ENCODE assay signal across 14 cellular contexts in the genomic region with DNA sequence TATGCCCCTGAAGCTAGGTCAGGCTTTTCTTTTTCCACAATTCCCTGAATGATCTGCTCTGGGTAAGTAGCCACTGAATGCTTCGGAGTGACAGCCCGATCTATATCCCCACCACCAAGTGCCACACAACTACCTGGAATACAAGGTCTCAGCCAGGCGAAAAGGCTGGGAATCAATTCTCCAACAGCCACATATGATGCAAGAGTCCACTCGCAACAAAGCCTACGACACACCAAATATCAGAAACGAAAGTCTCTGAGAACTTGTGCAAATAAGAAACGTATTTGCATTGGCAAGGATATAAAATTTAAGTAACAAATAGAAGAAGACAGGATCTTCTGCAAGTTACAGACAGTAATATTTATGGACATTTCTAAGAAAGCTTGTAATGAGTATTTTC. TPM values are rescaled to one million over a fixed set of nuclear protein-coding genes. Genes with fewer than 3 reads are reported as not detected.
DNase-seq lines count a peak whose midpoint lies in the region; ATAC-seq and TF ChIP-seq lines count a peak whose summit lies in the region.
"Had no signal": no experiment of that assay in that cellular context is flagged by ENCODE, and none has a peak within 500 bp of the region (broad histone marks: within the 10 kb centered on the region; RNA-seq: fewer than 3 reads in every experiment).

No MANE protein-coding gene starts in this region.

- H3K27me3 Mint-ChIP-seq in GM23338 (ENCODE audit: insufficient read depth, low read depth, poor library complexity) (peaks cover 17% of the 10 kb centered on the region), T-helper 17 cell (no peaks in the 10 kb centered on the region), osteocyte (ENCODE audit: unreplicated experiment) (no peaks in the 10 kb centered on the region)

- no peak overlapping the region for H2AFZ ChIP-seq in GM23338

- peaks cover 39% of the 10 kb centered on the region for H3K4me1 Mint-ChIP-seq in GM23338
- H3K4me1 Mint-ChIP-seq in T-helper 17 cell: peaks cover 67% of the 10 kb centered on the region
- peaks cover 82% of the 10 kb centered on the region for H3K4me1 Mint-ChIP-seq in osteocyte (ENCODE audit: unreplicated experiment)

- TF ChIP-seq CTCF in GM23338 (conservative IDR thresholded peaks at IDR 0.05; ENCODE audit: low read depth in 2 of 2) (no peak), osteocyte (IDR thresholded peaks at IDR 0.05) (no peak)

- H3K4me1 ChIP-seq in GM23338 (ENCODE audit: insufficient read depth): peaks cover 14% of the 10 kb centered on the region
- peaks cover 9 to 14% of the 10 kb centered on the region in 2 donors for H3K4me1 ChIP-seq in esophagus (ENCODE audit: control insufficient read depth in 2 of 2, insufficient read depth in 2 of 2, low read length in 1 of 2)
- H3K4me1 ChIP-seq in SJCRH30: no peaks in the 10 kb centered on the region

- 0 out of 2 replicates have a peak, but pooled peaks cover 6% of the 10 kb centered on the region for H3F3A ChIP-seq in GM23338 (replicated peaks; ENCODE audit: low read depth)

- no peaks in the 10 kb centered on the region for H3K9me3 ChIP-seq in T-helper 17 cell (ENCODE audit: control insufficient read depth, low read length, poor library complexity, severe bottlenecking)
- H3K9me3 ChIP-seq in esophagus (ENCODE audit: control insufficient read depth in 2 of 2, insufficient read depth in 1 of 2, low read depth in 1 of 2, low read length in 1 of 2): no peaks in the 10 kb centered on the region
- no peaks in the 10 kb centered on the region for H3K9me3 ChIP-seq in SJCRH30 (replicated peaks)
- H3K9me3 ChIP-seq: heart left ventricle, psoas muscle had no signal

- peaks cover 7% of the 10 kb centered on the region; the same call in 1 of the 2 replicates for H4K20me1 ChIP-seq in GM23338 (replicated peaks; ENCODE audit: insufficient read depth)

- H3K27ac ChIP-seq in GM23338 (ENCODE audit: low read depth): no peak overlapping the region
- peak overlapping the region; percentile 78 for H3K27ac ChIP-seq in esophagus (ENCODE audit: low read depth in 2 of 2, low read length in 1 of 2)
- H3K27ac ChIP-seq in SJCRH30: no peak overlapping the region
- H3K27ac ChIP-seq: psoas muscle had no signal

- H3K9me2 ChIP-seq in GM23338 (ENCODE audit: insufficient read depth): no peaks in the 10 kb centered on the region; the same call in 1 of the 2 replicates

- H3K4me2 ChIP-seq in GM23338: no peak overlapping the region

- ATAC-seq in GM23338 (no peak), T-helper 17 cell (no peak), HG03469 (IDR thresholded peaks at IDR 0.05; ENCODE audit: unreplicated experiment) (no peak)
- ATAC-seq: heart left ventricle, psoas muscle, Right ventricle myocardium inferior had no signal

- H3K9me3 Mint-ChIP-seq in GM23338 (no peaks in the 10 kb centered on the region; the same call in 2 of the 3 replicates), osteocyte (ENCODE audit: unreplicated experiment) (no peaks in the 10 kb centered on the region)

- H3K36me3 ChIP-seq in GM23338 (ENCODE audit: insufficient read depth) (no peaks in the 10 kb centered on the region; the same call in 1 of the 2 replicates), esophagus (ENCODE audit: control insufficient read depth in 2 of 2, insufficient read depth in 2 of 2, low read length in 1 of 2) (peaks cover 0 to 4% of the 10 kb centered on the region in 2 donors), SJCRH30 (peaks cover 11% of the 10 kb centered on the region; the same call in 1 of the 2 replicates)

- DNase-seq in GM23338 (ENCODE audit: low spot score) (no peak), T-helper 17 cell (no peak), osteocyte (ENCODE audit: extremely low spot score, unreplicated experiment) (no peak), amniotic stem cell (lab: John Stamatoyannopoulos, UW) (no peak), Ammon's horn (ENCODE audit: low spot score) (no peak), SJCRH30 (no peak)
- DNase-seq: activated CD8-positive, alpha-beta memory T cell treated with anti-CD3 and anti-CD28 coated beads, Interleukin-2, amount 50 U/mL, for 48 hours; heart left ventricle; Karpas-422; psoas muscle; stimulated activated CD4-positive, alpha-beta T cell treated with anti-CD3 and anti-CD28 coated beads, Interleukin-2, amount 100 ng/mL, for 48 hours had no signal

- peaks cover 57% of the 10 kb centered on the region for H3K79me2 ChIP-seq in GM23338 (replicated peaks; ENCODE audit: insufficient read depth)

- H3K27ac Mint-ChIP-seq in GM23338 (peak overlapping the region; percentile 16; the same call in 1 of the 2 replicates), T-helper 17 cell (peak overlapping the region; percentile 99), osteocyte (ENCODE audit: unreplicated experiment) (peak overlapping the region; percentile 90)

- WGBS in esophagus, 2 donors: 76 to 83% methylated on average over 7 of the region's 7 CpGs

- H3K36me3 Mint-ChIP-seq in GM23338 (ENCODE audit: low read depth): peaks cover 4% of the 10 kb centered on the region; the same call in 2 of the 3 replicates
- peaks cover 5% of the 10 kb centered on the region for H3K36me3 Mint-ChIP-seq in T-helper 17 cell (ENCODE audit: low read depth)
- peaks cover 9% of the 10 kb centered on the region for H3K36me3 Mint-ChIP-seq in osteocyte (ENCODE audit: unreplicated experiment)

- H3K27me3 ChIP-seq in GM23338 (ENCODE audit: insufficient read depth): peaks cover 13% of the 10 kb centered on the region
- no peaks in the 10 kb centered on the region for H3K27me3 ChIP-seq in esophagus (ENCODE audit: control insufficient read depth in 1 of 2, insufficient read depth in 2 of 2, low read length in 2 of 2)
- H3K27me3 ChIP-seq in SJCRH30: no peaks in the 10 kb centered on the region
- H3K27me3 ChIP-seq: heart left ventricle had no signal

- H3K4me3 Mint-ChIP-seq in GM23338: no peak overlapping the region
- H3K4me3 Mint-ChIP-seq in T-helper 17 cell: peak overlapping the region; percentile 39
- peak overlapping the region; percentile 35 for H3K4me3 Mint-ChIP-seq in osteocyte (ENCODE audit: unreplicated experiment)

- no peak overlapping the region for H3K4me3 ChIP-seq in GM23338
- no peak overlapping the region for H3K4me3 ChIP-seq in esophagus (ENCODE audit: low read depth in 1 of 2, low read length in 2 of 2)
- H3K4me3 ChIP-seq in SJCRH30: no peak overlapping the region
- H3K4me3 ChIP-seq: heart left ventricle, psoas muscle had no signal

TF ChIP-seq in GM23338, 12 proteins besides CTCF, POLR2A, EP300 and RAD21 (continues in another document):
- no peak for TF ChIP-seq EZH2 (IDR thresholded peaks at IDR 0.05; ENCODE audit: low read depth, unreplicated experiment)
- TF ChIP-seq POLR2AphosphoS5 (IDR thresholded peaks at IDR 0.05; ENCODE audit: low read depth): no peak
- no peak for TF ChIP-seq EZH2phosphoT487 (IDR thresholded peaks at IDR 0.05; ENCODE audit: unreplicated experiment)
- TF ChIP-seq ZNF331 (CRISPR knock-in tag; IDR thresholded peaks at IDR 0.05; ENCODE audit: low read depth): no peak
- TF ChIP-seq, protein P1, sequence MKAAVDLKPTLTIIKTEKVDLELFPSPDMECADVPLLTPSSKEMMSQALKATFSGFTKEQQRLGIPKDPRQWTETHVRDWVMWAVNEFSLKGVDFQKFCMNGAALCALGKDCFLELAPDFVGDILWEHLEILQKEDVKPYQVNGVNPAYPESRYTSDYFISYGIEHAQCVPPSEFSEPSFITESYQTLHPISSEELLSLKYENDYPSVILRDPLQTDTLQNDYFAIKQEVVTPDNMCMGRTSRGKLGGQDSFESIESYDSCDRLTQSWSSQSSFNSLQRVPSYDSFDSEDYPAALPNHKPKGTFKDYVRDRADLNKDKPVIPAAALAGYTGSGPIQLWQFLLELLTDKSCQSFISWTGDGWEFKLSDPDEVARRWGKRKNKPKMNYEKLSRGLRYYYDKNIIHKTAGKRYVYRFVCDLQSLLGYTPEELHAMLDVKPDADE (IDR thresholded peaks at IDR 0.05): no peak
- TF ChIP-seq, protein P2, sequence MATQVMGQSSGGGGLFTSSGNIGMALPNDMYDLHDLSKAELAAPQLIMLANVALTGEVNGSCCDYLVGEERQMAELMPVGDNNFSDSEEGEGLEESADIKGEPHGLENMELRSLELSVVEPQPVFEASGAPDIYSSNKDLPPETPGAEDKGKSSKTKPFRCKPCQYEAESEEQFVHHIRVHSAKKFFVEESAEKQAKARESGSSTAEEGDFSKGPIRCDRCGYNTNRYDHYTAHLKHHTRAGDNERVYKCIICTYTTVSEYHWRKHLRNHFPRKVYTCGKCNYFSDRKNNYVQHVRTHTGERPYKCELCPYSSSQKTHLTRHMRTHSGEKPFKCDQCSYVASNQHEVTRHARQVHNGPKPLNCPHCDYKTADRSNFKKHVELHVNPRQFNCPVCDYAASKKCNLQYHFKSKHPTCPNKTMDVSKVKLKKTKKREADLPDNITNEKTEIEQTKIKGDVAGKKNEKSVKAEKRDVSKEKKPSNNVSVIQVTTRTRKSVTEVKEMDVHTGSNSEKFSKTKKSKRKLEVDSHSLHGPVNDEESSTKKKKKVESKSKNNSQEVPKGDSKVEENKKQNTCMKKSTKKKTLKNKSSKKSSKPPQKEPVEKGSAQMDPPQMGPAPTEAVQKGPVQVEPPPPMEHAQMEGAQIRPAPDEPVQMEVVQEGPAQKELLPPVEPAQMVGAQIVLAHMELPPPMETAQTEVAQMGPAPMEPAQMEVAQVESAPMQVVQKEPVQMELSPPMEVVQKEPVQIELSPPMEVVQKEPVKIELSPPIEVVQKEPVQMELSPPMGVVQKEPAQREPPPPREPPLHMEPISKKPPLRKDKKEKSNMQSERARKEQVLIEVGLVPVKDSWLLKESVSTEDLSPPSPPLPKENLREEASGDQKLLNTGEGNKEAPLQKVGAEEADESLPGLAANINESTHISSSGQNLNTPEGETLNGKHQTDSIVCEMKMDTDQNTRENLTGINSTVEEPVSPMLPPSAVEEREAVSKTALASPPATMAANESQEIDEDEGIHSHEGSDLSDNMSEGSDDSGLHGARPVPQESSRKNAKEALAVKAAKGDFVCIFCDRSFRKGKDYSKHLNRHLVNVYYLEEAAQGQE (IDR thresholded peaks at IDR 0.05; ENCODE audit: unreplicated experiment): no peak
- TF ChIP-seq CREB1 (CRISPR knock-in tag; IDR thresholded peaks at IDR 0.05; ENCODE audit: low read depth): no peak
- no peak for TF ChIP-seq STAT1 (IDR thresholded peaks at IDR 0.05; ENCODE audit: unreplicated experiment)

RNA-seq across cellular contexts. Expression of a gene that starts 5.7 kb away (rescaled TPM):
- 13.8 and 16.9 TPM in 2 replicates for total RNA-seq in GM23338 (2014; rRNA removed; shearing (Covaris generic))
- 5.9 and 7.3 TPM in 2 replicates for polyA plus RNA-seq in GM23338 (2016; fragmentation: Nextera tagmentation; extraction: Ambion mirVana)
- total RNA-seq in T-helper 17 cell: 10 to 100 TPM; 36.9 to 42.9 TPM
- 1 to 10 TPM; 4.2 to 7.8 TPM for polyA plus RNA-seq in esophagus
- total RNA-seq in osteocyte: 90.8 and 96.9 TPM in 2 replicates
- 17.2 and 17.9 TPM in 2 replicates for total RNA-seq in SJCRH30 (2014; rRNA removed; shearing (Covaris generic))

RNA-seq across cellular contexts. Expression of a gene that starts 56.9 kb away (rescaled TPM):
- total RNA-seq in GM23338 (2014; rRNA removed; shearing (Covaris generic)): 1.0 TPM in 1 of 2 replicates, not detected in the other
- polyA plus RNA-seq in GM23338 (2016; fragmentation: Nextera tagmentation; extraction: Ambion mirVana) (0.89 and 1.3 TPM in 2 replicates), esophagus (10 to 100 TPM in 1 of 2 donors, 1 to 10 TPM in 1; 5.9 to 10.7 TPM)
- total RNA-seq in T-helper 17 cell (10 to 100 TPM; 19.6 to 20.9 TPM), osteocyte (2.9 and 3.5 TPM in 2 replicates)
- total RNA-seq in SJCRH30 (2014; rRNA removed; shearing (Covaris generic)): 2.9 and 3.2 TPM in 2 replicates

Comparison
In these comparisons a context has a peak if more than half of its experiments do, and no peak if none do; other contexts are left out.
1. H3K27ac ChIP-seq: peak in esophagus (2 of 2); none in GM23338 (single experiment) and SJCRH30 (single experiment).
2. H3K27ac Mint-ChIP-seq: peak in every context shown above with its lines; median percentile 99 in T-helper 17 cell; 90 in osteocyte; 16 in GM23338.